In genomic region chr13:112743451-112744305, GRCh38 we compare ENCODE assay signal across 19 cellular contexts. TPM values are rescaled to one million over a fixed set of nuclear protein-coding genes. Genes with fewer than 3 reads are reported as not detected.
DNase-seq lines count a peak whose midpoint lies in the region; ATAC-seq and TF ChIP-seq lines count a peak whose summit lies in the region.
"Had no signal": no experiment of that assay in that cellular context is flagged by ENCODE, and none has a peak within 500 bp of the region (broad histone marks: within the 10 kb centered on the region; RNA-seq: fewer than 3 reads in every experiment).

No MANE protein-coding gene starts in this region.

- intact Hi-C loops in HCT116 (cut with micrococcal nuclease), result no loop called here
- intact Hi-C loops in testis (cut with DNase I; ENCODE audit: low total_unique reads), result no loop called here

- H3K27ac Mint-ChIP-seq in effector memory CD8-positive, alpha-beta T cell, result peak overlapping the region; percentile 11 to 47
- no peak overlapping the region for H3K27ac Mint-ChIP-seq in glutamatergic neuron (ENCODE audit: unreplicated experiment)
- H3K27ac Mint-ChIP-seq: activated CD8-positive, alpha-beta T cell treated with anti-CD3 and anti-CD28 coated beads for 36 hours; activated naive CD8-positive, alpha-beta T cell treated with anti-CD3 and anti-CD28 coated beads, Interleukin-2, amount 10 ng/mL, durations not matched to agents 7 days and 5 days; natural killer cell had no signal

- H3K4me2 ChIP-seq in HCT116 (ENCODE audit: low read length) (0 out of 2 replicates have a peak overlapping the region, but pooled peaks have one; percentile 47), osteoblast (ENCODE audit: insufficient read depth, low read length) (no peak overlapping the region)

- H4K20me1 ChIP-seq in HCT116 (ENCODE audit: insufficient read depth) (no peaks in the 10 kb centered on the region), osteoblast (ENCODE audit: insufficient read depth, low read length) (peaks cover 13% of the 10 kb centered on the region)

- H3K79me2 ChIP-seq in HCT116 (ENCODE audit: insufficient read depth, low read length) (peaks cover 39% of the 10 kb centered on the region), osteoblast (ENCODE audit: insufficient read depth, low read length) (peaks cover 17% of the 10 kb centered on the region)

- WGBS in testis, 2 donors, result 83 to 88% methylated on average over 18 of the region's 18 CpGs

- POLR2A ChIA-PET in HCT116 (lab: Charles Lee), result no interaction called here

- TF ChIP-seq POLR2A in HCT116 (IDR thresholded peaks at IDR 0.05; ENCODE audit: borderline replicate concordance, extremely low read depth, insufficient read depth, insufficient read length) (no peak), testis (IDR thresholded peaks at IDR 0.05) (no peak)

- H3K27ac ChIP-seq in HCT116 (ENCODE audit: low read depth, low read length) (no peak overlapping the region), osteoblast (ENCODE audit: low read depth, low read length) (no peak overlapping the region), testis (no peak overlapping the region)
- H3K27ac ChIP-seq: brain microvascular endothelial cell, C4-2B, prostate gland, WERI-Rb-1 had no signal

- DNase-seq in NCI-H146 (lab: John Stamatoyannopoulos, UW) (peak; percentile 70), NCI-H146 treated with DMSO at 0.1 percent for 48 hours (lab: John Stamatoyannopoulos, UW; ENCODE audit: unreplicated experiment) (no peak), HCT116 (ENCODE audit: low read depth, low spot score) (no peak), osteoblast (ENCODE audit: insufficient read length, low spot score, missing footprints) (peak; percentile 59), mucosa of gallbladder (ENCODE audit: low spot score) (no peak), glutamatergic neuron (no peak), testis (no peak)
- DNase-seq in effector memory CD8-positive, alpha-beta T cell, result no peak
- DNase-seq: activated CD8-positive, alpha-beta T cell treated with anti-CD3 and anti-CD28 coated beads for 36 hours; activated naive CD8-positive, alpha-beta T cell treated with anti-CD3 and anti-CD28 coated beads, Interleukin-2, amount 10 ng/mL, durations not matched to agents 7 days and 5 days; activated T-cell treated with anti-CD3 and anti-CD28 coated beads, Interleukin-2, amount 50 U/mL, for 4 hours; brain microvascular endothelial cell; MM.1S; natural killer cell; NCI-H187 treated with DMSO at 0.1 percent for 48 hours; T-helper 17 cell; WERI-Rb-1 had no signal

- no TSS peak for BruUV-seq in HCT116 (replicated peaks; lab: Mats Ljungman, UMichigan)

- H3K4me3 Mint-ChIP-seq in effector memory CD8-positive, alpha-beta T cell, result no peak overlapping the region
- no peak overlapping the region for H3K4me3 Mint-ChIP-seq in glutamatergic neuron (ENCODE audit: unreplicated experiment)
- H3K4me3 Mint-ChIP-seq: activated CD8-positive, alpha-beta T cell treated with anti-CD3 and anti-CD28 coated beads for 36 hours; activated naive CD8-positive, alpha-beta T cell treated with anti-CD3 and anti-CD28 coated beads, Interleukin-2, amount 10 ng/mL, durations not matched to agents 7 days and 5 days; activated T-cell treated with anti-CD3 and anti-CD28 coated beads, Interleukin-2, amount 50 U/mL, for 4 hours; natural killer cell; T-helper 17 cell had no signal

- no peaks in the 10 kb centered on the region for H3K36me3 Mint-ChIP-seq in effector memory CD8-positive, alpha-beta T cell (ENCODE audit: insufficient read depth)
- no peaks in the 10 kb centered on the region for H3K36me3 Mint-ChIP-seq in glutamatergic neuron (ENCODE audit: unreplicated experiment)
- H3K36me3 Mint-ChIP-seq: activated naive CD8-positive, alpha-beta T cell treated with anti-CD3 and anti-CD28 coated beads, Interleukin-2, amount 10 ng/mL, durations not matched to agents 7 days and 5 days; natural killer cell had no signal

- no peak overlapping the region for H3K9ac ChIP-seq in HCT116 (ENCODE audit: low read length)

- H3K27me3 Mint-ChIP-seq in effector memory CD8-positive, alpha-beta T cell, result no peaks in the 10 kb centered on the region
- H3K27me3 Mint-ChIP-seq in glutamatergic neuron (ENCODE audit: unreplicated experiment), result peaks cover 5% of the 10 kb centered on the region
- H3K27me3 Mint-ChIP-seq: activated CD8-positive, alpha-beta T cell treated with anti-CD3 and anti-CD28 coated beads for 36 hours; activated naive CD8-positive, alpha-beta T cell treated with anti-CD3 and anti-CD28 coated beads, Interleukin-2, amount 10 ng/mL, durations not matched to agents 7 days and 5 days; T-helper 17 cell had no signal

- no peak for ATAC-seq in HCT116
- ATAC-seq in effector memory CD8-positive, alpha-beta T cell (replicated peaks), result no peak
- ATAC-seq: activated CD8-positive, alpha-beta T cell treated with anti-CD3 and anti-CD28 coated beads for 36 hours; activated T-cell treated with anti-CD3 and anti-CD28 coated beads, Interleukin-2, amount 50 U/mL, for 4 hours; T-helper 17 cell had no signal

- TF ChIP-seq CTCF in HCT116 (IDR thresholded peaks at IDR 0.05 in 2 of 3, conservative IDR thresholded peaks at IDR 0.05 in 1 of 3; ENCODE audit: borderline replicate concordance in 1 of 3, insufficient read depth in 1 of 3, low read depth in 2 of 3, low read length in 2 of 3) (no peak), osteoblast (IDR thresholded peaks at IDR 0.05; ENCODE audit: extremely low read depth, low read depth, low read length) (no peak), glutamatergic neuron (IDR thresholded peaks at IDR 0.05; ENCODE audit: partially characterized antibody, unreplicated experiment) (no peak), testis (IDR thresholded peaks at IDR 0.05) (no peak)

- H3K4me1 Mint-ChIP-seq in effector memory CD8-positive, alpha-beta T cell (ENCODE audit: low read depth in 2 of 2), result peaks cover 26 to 37% of the 10 kb centered on the region in 2 donors
- peaks cover 30% of the 10 kb centered on the region for H3K4me1 Mint-ChIP-seq in glutamatergic neuron (ENCODE audit: low read depth, unreplicated experiment)
- H3K4me1 Mint-ChIP-seq: activated naive CD8-positive, alpha-beta T cell treated with anti-CD3 and anti-CD28 coated beads, Interleukin-2, amount 10 ng/mL, durations not matched to agents 7 days and 5 days had no signal

- H3K4me1 ChIP-seq in HCT116 (ENCODE audit: control insufficient read depth in 1 of 2, insufficient read depth in 2 of 2, low read length in 2 of 2) (peaks cover 19 to 23% of the 10 kb centered on the region in 2 experiments), osteoblast (ENCODE audit: insufficient read depth, low read length) (peaks cover 19% of the 10 kb centered on the region), testis (peaks cover 8% of the 10 kb centered on the region)
- H3K4me1 ChIP-seq: prostate gland had no signal

- no peak overlapping the region for H2AFZ ChIP-seq in HCT116 (ENCODE audit: low read depth, low read length, poor library complexity, severe bottlenecking)
- no peak overlapping the region for H2AFZ ChIP-seq in osteoblast (ENCODE audit: low read length)

- no peaks in the 10 kb centered on the region for H3K36me3 ChIP-seq in HCT116 (ENCODE audit: control insufficient read depth in 1 of 2, insufficient read depth in 2 of 2, low read length in 2 of 2)
- no peaks in the 10 kb centered on the region for H3K36me3 ChIP-seq in osteoblast (ENCODE audit: insufficient read depth, low read length)
- H3K36me3 ChIP-seq in testis (ENCODE audit: low read depth, missing control alignments), result no peaks in the 10 kb centered on the region
- H3K36me3 ChIP-seq: brain microvascular endothelial cell, prostate gland, WERI-Rb-1 had no signal

- H3K9me3 ChIP-seq in HCT116 (ENCODE audit: control insufficient read depth in 1 of 2, insufficient read depth in 1 of 2, low read depth in 1 of 2, low read length in 2 of 2), result no peaks in the 10 kb centered on the region
- no peaks in the 10 kb centered on the region for H3K9me3 ChIP-seq in osteoblast (ENCODE audit: low read depth, low read length)
- no peaks in the 10 kb centered on the region for H3K9me3 ChIP-seq in testis
- H3K9me3 ChIP-seq: prostate gland had no signal

- H3K4me3 ChIP-seq in HCT116 (replicated peaks in 1 of 2; ENCODE audit: low read depth in 1 of 2, low read length in 2 of 2), result no peak overlapping the region
- H3K4me3 ChIP-seq in osteoblast (ENCODE audit: insufficient read depth, low read length), result no peak overlapping the region
- no peak overlapping the region for H3K4me3 ChIP-seq in testis
- H3K4me3 ChIP-seq: prostate gland had no signal

- H3K9me3 Mint-ChIP-seq in effector memory CD8-positive, alpha-beta T cell, result no peaks in the 10 kb centered on the region
- peaks cover 8% of the 10 kb centered on the region for H3K9me3 Mint-ChIP-seq in glutamatergic neuron (ENCODE audit: unreplicated experiment)
- H3K9me3 Mint-ChIP-seq: activated CD8-positive, alpha-beta T cell treated with anti-CD3 and anti-CD28 coated beads for 36 hours; activated naive CD8-positive, alpha-beta T cell treated with anti-CD3 and anti-CD28 coated beads, Interleukin-2, amount 10 ng/mL, durations not matched to agents 7 days and 5 days; activated T-cell treated with anti-CD3 and anti-CD28 coated beads, Interleukin-2, amount 50 U/mL, for 4 hours; natural killer cell had no signal

- RAD21 ChIA-PET in HCT116 (lab: Charles Lee; ENCODE audit: low non-redundant PET in 1 of 2, low total read pairs in 2 of 2, uncharacterized antibody in 2 of 2, unreplicated experiment in 2 of 2), result no interaction called here

- H3K9me2 ChIP-seq in HCT116 (ENCODE audit: insufficient read depth), result no peaks in the 10 kb centered on the region

- H3K27me3 ChIP-seq in HCT116 (ENCODE audit: insufficient read depth, low read length) (no peaks in the 10 kb centered on the region), osteoblast (ENCODE audit: insufficient read depth, low read length) (no peaks in the 10 kb centered on the region), testis (no peaks in the 10 kb centered on the region)
- H3K27me3 ChIP-seq: brain microvascular endothelial cell had no signal

- TF ChIP-seq RAD21 in HCT116 (IDR thresholded peaks at IDR 0.05; ENCODE audit: low read depth), result no peak

- CTCF ChIA-PET in HCT116 (lab: Charles Lee), result no interaction called here

TF ChIP-seq in HCT116, 20 proteins besides CTCF, POLR2A, EP300 and RAD21:
- no peak for TF ChIP-seq SIN3A (IDR thresholded peaks at IDR 0.05; ENCODE audit: low read depth)
TF ChIP-seq in HCT116: peak in this region for 0.

RNA-seq across cellular contexts. Expression of gene ATP11A, which starts 53.8 kb away (rescaled TPM):
- total RNA-seq in HCT116 (2021; ENCODE audit: unreplicated experiment), result 80.4 TPM
- 31.7 and 37.4 TPM in 2 replicates for polyA plus RNA-seq in HCT116 (2012)
- 7.6 and 7.7 TPM in 2 replicates for total RNA-seq in osteoblast
- total RNA-seq in mucosa of gallbladder, result 191 TPM
- 127 TPM for total RNA-seq in glutamatergic neuron (ENCODE audit: unreplicated experiment)
- 100 to 1,000 TPM; 112 to 122 TPM for total RNA-seq in testis
- 34.4 TPM for polyA plus RNA-seq in testis (ENCODE audit: insufficient read depth, low read depth, low replicate concordance)

Comparison
In these comparisons a context has a peak if more than half of its experiments do, and no peak if none do; other contexts are left out.
1. DNase-seq: peak in NCI-H146 (single experiment) and osteoblast (single experiment); none in NCI-H146 treated with DMSO at 0.1 percent for 48 hours (single experiment), HCT116 (single experiment), effector memory CD8-positive, alpha-beta T cell (0 of 3), mucosa of gallbladder (single experiment), glutamatergic neuron (single experiment) and testis (single experiment).